Comparison of ENCODE assay signal across 8 cellular contexts in the genomic region with DNA sequence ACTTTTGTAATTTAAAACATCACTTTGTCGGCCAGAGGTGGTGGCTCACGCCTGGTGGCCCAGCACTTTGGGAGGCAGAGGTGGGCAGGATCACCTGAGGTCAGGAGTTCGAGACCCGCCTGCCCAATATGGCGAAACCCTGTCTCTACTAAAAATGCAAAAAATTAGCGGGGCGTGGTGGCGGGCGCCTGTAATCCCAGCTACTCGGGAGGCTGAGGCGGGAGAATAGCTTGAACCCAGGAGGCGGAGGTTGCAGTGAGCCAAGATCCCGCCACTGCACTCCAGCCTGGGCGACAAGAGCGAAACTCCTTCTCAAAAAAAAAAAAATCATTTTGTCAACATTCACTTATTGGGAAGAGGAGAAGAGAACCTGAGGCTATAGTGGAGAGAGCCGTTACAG. TPM values are rescaled to one million over a fixed set of nuclear protein-coding genes. Genes with fewer than 3 reads are reported as not detected.
DNase-seq lines count a peak whose midpoint lies in the region; ATAC-seq and TF ChIP-seq lines count a peak whose summit lies in the region.
"Not testable (repeated sequence)": the region's sequence is repeated elsewhere in the genome, so short reads cannot be mapped to it uniquely, and the experiment has no call there.

No MANE protein-coding gene starts in this region.

- not testable (repeated sequence) for H3K36me3 ChIP-seq in DOHH2 (ENCODE audit: control insufficient read depth, low read length); sigmoid colon; vagina
- H3K36me3 ChIP-seq in NT2/D1 (ENCODE audit: insufficient read depth, insufficient read length, low read length), result peaks cover 16% of the 10 kb centered on the region
- peaks cover 15% of the 10 kb centered on the region for H3K36me3 ChIP-seq in mesodermal cell (ENCODE audit: control insufficient read depth, insufficient read depth, low read length)

- TF ChIP-seq EP300 in sigmoid colon (IDR thresholded peaks at IDR 0.05), result not testable (repeated sequence)

- intact Hi-C loops in sigmoid colon (cut with DNase I), result loop anchor here (2.0 to 10.0 kb wide), 3 partner anchors 37 to 127 kb away; partner anchors contain the start of gene DCAF1
- intact Hi-C loops in vagina (cut with DNase I), result not testable (repeated sequence)

- TF ChIP-seq CTCF in DOHH2 (IDR thresholded peaks at IDR 0.05; ENCODE audit: low read depth, low read length, poor library complexity, severe bottlenecking); cardiac fibroblast (IDR thresholded peaks at IDR 0.05; ENCODE audit: low read depth, low read length); foreskin fibroblast (IDR thresholded peaks at IDR 0.05; ENCODE audit: low read depth, low read length); sigmoid colon (IDR thresholded peaks at IDR 0.05); vagina (IDR thresholded peaks at IDR 0.05): not testable (repeated sequence)

- DNase-seq in NT2/D1 (ENCODE audit: low read depth, low spot score); activated CD8-positive, alpha-beta memory T cell treated with anti-CD3 and anti-CD28 coated beads, Interleukin-2, amount 10 ng/mL, durations not matched to agents 7 days and 5 days; cardiac fibroblast (ENCODE audit: low read depth in 2 of 2); foreskin fibroblast; sigmoid colon; vagina (ENCODE audit: extremely low spot score in 2 of 2): not testable (repeated sequence)

- H3K4me3 Mint-ChIP-seq in activated CD8-positive, alpha-beta memory T cell treated with anti-CD3 and anti-CD28 coated beads, Interleukin-2, amount 10 ng/mL, durations not matched to agents 7 days and 5 days, result peak overlapping the region; percentile 81

- 89 to 99% methylated on average over 11 to 14 of the region's 16 CpGs for WGBS in mesodermal cell (ENCODE audit: insufficient coverage in 2 of 2), 2 experiments
- 78 to 83% methylated on average over 16 of the region's 16 CpGs for WGBS in sigmoid colon, 2 donors

- peak overlapping the region; percentile 70 for H3K4me2 ChIP-seq in DOHH2 (ENCODE audit: low read length)

- not testable (repeated sequence) for H3K9me2 ChIP-seq in DOHH2 (replicated peaks; ENCODE audit: control insufficient read depth, low read length)

- H3K4me1 ChIP-seq in DOHH2 (ENCODE audit: control insufficient read depth, low read length), result peaks cover 22% of the 10 kb centered on the region
- H3K4me1 ChIP-seq in NT2/D1 (ENCODE audit: insufficient read depth, insufficient read length); mesodermal cell (ENCODE audit: control insufficient read depth, insufficient read depth, low read length, poor library complexity, severe bottlenecking): not testable (repeated sequence)
- peaks cover 0 to 24% (median 21%) of the 10 kb centered on the region in 4 donors for H3K4me1 ChIP-seq in sigmoid colon
- peaks cover 25% of the 10 kb centered on the region for H3K4me1 ChIP-seq in vagina

- H3K36me3 Mint-ChIP-seq in activated CD8-positive, alpha-beta memory T cell treated with anti-CD3 and anti-CD28 coated beads, Interleukin-2, amount 10 ng/mL, durations not matched to agents 7 days and 5 days, result not testable (repeated sequence)

- not testable (repeated sequence) for H4K20me1 ChIP-seq in DOHH2 (ENCODE audit: control insufficient read depth, insufficient read depth, low read depth, low read length)

- H3F3A ChIP-seq in DOHH2 (ENCODE audit: control insufficient read depth, insufficient read depth), result not testable (repeated sequence)

- peak overlapping the region; percentile 91 for H3K4me3 ChIP-seq in DOHH2 (ENCODE audit: low read length)
- peak overlapping the region; percentile 87 for H3K4me3 ChIP-seq in NT2/D1 (ENCODE audit: insufficient read length, low read depth)
- H3K4me3 ChIP-seq in cardiac fibroblast (replicated peaks in 1 of 2; ENCODE audit: low read depth in 2 of 2, low read length in 2 of 2), result peak overlapping the region; percentile 65 to 80
- H3K4me3 ChIP-seq in foreskin fibroblast (ENCODE audit: low read depth in 1 of 2, low read length in 2 of 2), result peak overlapping the region; percentile 75 to 78
- H3K4me3 ChIP-seq in mesodermal cell (ENCODE audit: extremely low read depth, insufficient read depth, low read length, poor library complexity, severe bottlenecking), result peak overlapping the region; percentile 92
- peak overlapping the region; percentile 90 to 94 (median 92) for H3K4me3 ChIP-seq in sigmoid colon
- peak overlapping the region; percentile 88 to 91 for H3K4me3 ChIP-seq in vagina

- H3K9me3 Mint-ChIP-seq in activated CD8-positive, alpha-beta memory T cell treated with anti-CD3 and anti-CD28 coated beads, Interleukin-2, amount 10 ng/mL, durations not matched to agents 7 days and 5 days (ENCODE audit: low read depth), result not testable (repeated sequence)

- H3K79me2 ChIP-seq in DOHH2 (ENCODE audit: control insufficient read depth, low read length), result peaks cover 42% of the 10 kb centered on the region

- not testable (repeated sequence) for H3K27me3 Mint-ChIP-seq in activated CD8-positive, alpha-beta memory T cell treated with anti-CD3 and anti-CD28 coated beads, Interleukin-2, amount 10 ng/mL, durations not matched to agents 7 days and 5 days

- not testable (repeated sequence) for H3K9me3 ChIP-seq in DOHH2 (ENCODE audit: control insufficient read depth, insufficient read depth, low read length); NT2/D1 (ENCODE audit: insufficient read depth, low read length); mesodermal cell (ENCODE audit: control insufficient read depth, low read length); sigmoid colon; vagina

- H3K27ac Mint-ChIP-seq in activated CD8-positive, alpha-beta memory T cell treated with anti-CD3 and anti-CD28 coated beads, Interleukin-2, amount 10 ng/mL, durations not matched to agents 7 days and 5 days, result not testable (repeated sequence)

- H3K9ac ChIP-seq in NT2/D1 (ENCODE audit: insufficient read length, low read depth), result peak overlapping the region; percentile 94

- ATAC-seq in activated CD8-positive, alpha-beta memory T cell treated with anti-CD3 and anti-CD28 coated beads, Interleukin-2, amount 10 ng/mL, durations not matched to agents 7 days and 5 days, result not testable (repeated sequence)

- not testable (repeated sequence) for H3K27me3 ChIP-seq in DOHH2 (ENCODE audit: control insufficient read depth, low read length); NT2/D1 (ENCODE audit: insufficient read depth, insufficient read length); sigmoid colon; vagina

- TF ChIP-seq POLR2A in sigmoid colon (IDR thresholded peaks at IDR 0.05); vagina (IDR thresholded peaks at IDR 0.05): not testable (repeated sequence)

- H3K4me1 Mint-ChIP-seq in activated CD8-positive, alpha-beta memory T cell treated with anti-CD3 and anti-CD28 coated beads, Interleukin-2, amount 10 ng/mL, durations not matched to agents 7 days and 5 days, result peaks cover 32% of the 10 kb centered on the region

- CTCF ChIA-PET in activated CD8-positive, alpha-beta memory T cell treated with anti-CD3 and anti-CD28 coated beads, Interleukin-2, amount 10 ng/mL, durations not matched to agents 7 days and 5 days (lab: Charles Lee), result interaction anchor here (0.9 to 4.0 kb wide), 5 partner anchors 27 to 436 kb away, joined by 3 to 25 read pairs (median 5); partner anchors contain the start of gene TEX264

- not testable (repeated sequence) for H3K27ac ChIP-seq in DOHH2 (ENCODE audit: low read depth, low read length); mesodermal cell (ENCODE audit: low read depth, low read length, severe bottlenecking); vagina
- H3K27ac ChIP-seq in sigmoid colon, result peak overlapping the region; percentile 89 to 95 (median 92)

RNA-seq across cellular contexts. Expression of gene RAD54L2, which starts 0.9 kb away (rescaled TPM):
- 10 to 100 TPM; 34.0 to 35.1 TPM for total RNA-seq in activated CD8-positive, alpha-beta memory T cell treated with anti-CD3 and anti-CD28 coated beads, Interleukin-2, amount 10 ng/mL, durations not matched to agents 7 days and 5 days
- polyA plus RNA-seq in mesodermal cell (2013, experiment 1 of 2), result 14.0 TPM
- polyA plus RNA-seq in mesodermal cell (2013, experiment 2 of 2), result 10.9 TPM
- 10 to 100 TPM; 15.7 to 33.0 (median 24.7) TPM for total RNA-seq in sigmoid colon
- polyA plus RNA-seq in sigmoid colon, result 1 to 10 TPM in 2 of 3 donors, under 1 TPM in 1; 0.60 to 7.5 (median 1.6) TPM
- 24.3 TPM for total RNA-seq in vagina

RNA-seq across cellular contexts. Expression of gene DCAF1, which starts 37.8 kb away (rescaled TPM):
- total RNA-seq in activated CD8-positive, alpha-beta memory T cell treated with anti-CD3 and anti-CD28 coated beads, Interleukin-2, amount 10 ng/mL, durations not matched to agents 7 days and 5 days, result 10 to 100 TPM; 34.9 to 41.7 TPM
- polyA plus RNA-seq in mesodermal cell (2013, experiment 1 of 2), result 13.1 TPM
- 11.2 TPM for polyA plus RNA-seq in mesodermal cell (2013, experiment 2 of 2)
- total RNA-seq in sigmoid colon, result 10 to 100 TPM; 16.4 to 20.6 (median 19.1) TPM
- polyA plus RNA-seq in sigmoid colon, result 10 to 100 TPM in 1 of 3 donors, 1 to 10 TPM in 2; 4.2 to 13.9 (median 4.8) TPM
- 15.0 TPM for total RNA-seq in vagina
